In the genomic region with DNA sequence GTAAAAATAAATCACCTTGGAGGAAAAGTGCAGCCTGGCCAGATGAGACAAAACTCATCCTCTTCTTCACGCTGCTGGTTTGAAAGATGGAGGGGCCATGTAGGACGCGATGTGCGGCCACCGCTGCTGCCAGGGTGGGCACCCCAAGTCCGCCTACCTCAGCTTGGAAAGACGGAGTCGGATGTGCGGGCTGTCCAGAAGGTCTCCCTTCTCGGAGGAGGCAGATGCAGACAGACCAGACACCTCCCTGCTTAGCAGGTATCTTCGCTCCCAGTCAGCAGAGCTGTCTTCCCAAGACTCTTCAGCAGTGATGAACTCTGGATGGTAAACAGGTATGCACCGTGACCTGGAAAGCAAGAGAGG, we compare ENCODE assay signal across 23 cellular contexts.
A peak's percentile ranks its signal among the peaks of the same experiment; 100 is the strongest.
DNase-seq lines count a peak whose midpoint lies in the region; ATAC-seq, FAIRE-seq and TF ChIP-seq lines count a peak whose summit lies in the region.
"Had no signal": no experiment of that assay in that cellular context is flagged by ENCODE, and none has a peak within 500 bp of the region (broad histone marks: within the 10 kb centered on the region; RNA-seq: fewer than 3 reads in every experiment).

No MANE protein-coding gene starts in this region.

- no peak for FAIRE-seq in K562 (lab: Jason Lieb, UNC)
- FAIRE-seq: A204.1, G401.6, GM12878, GM12892, GM18507 had no signal

- H2AFZ ChIP-seq in K562 (ENCODE audit: low read depth, low read length) (peak overlapping the region; percentile 2; the same call in 1 of the 2 replicates), osteoblast (ENCODE audit: low read length) (no peak overlapping the region), neuronal stem cell (ENCODE audit: low read length) (no peak overlapping the region)

- H4K91ac ChIP-seq in neuronal stem cell (ENCODE audit: low read depth, low read length, poor library complexity), result no peak overlapping the region

- no TSS peak for BruUV-seq in K562 (replicated peaks; lab: Mats Ljungman, UMichigan)

- no peak overlapping the region for H2BK120ac ChIP-seq in neuronal stem cell (ENCODE audit: low read depth, low read length)

- peaks cover 0 to 6% of the 10 kb centered on the region in 2 experiments; a peak in 2 of 5 replicates for H3K4me1 ChIP-seq in K562 (replicated peaks in 1 of 2; ENCODE audit: control insufficient read depth in 2 of 2, insufficient read depth in 2 of 2, low read length in 2 of 2)
- no peaks in the 10 kb centered on the region for H3K4me1 ChIP-seq in osteoblast (ENCODE audit: insufficient read depth, low read length)
- peaks cover 0 to 2% of the 10 kb centered on the region in 2 donors for H3K4me1 ChIP-seq in neuronal stem cell (ENCODE audit: control insufficient read depth in 2 of 2, insufficient read depth in 1 of 2, low read depth in 1 of 2, low read length in 2 of 2)
- H3K4me1 ChIP-seq in right lobe of liver, result no peaks in the 10 kb centered on the region
- H3K4me1 ChIP-seq: BE2C had no signal

- H4K8ac ChIP-seq in neuronal stem cell (ENCODE audit: low read depth, low read length), result no peak overlapping the region

- no peak overlapping the region for H3K23ac ChIP-seq in neuronal stem cell (ENCODE audit: low read depth, low read length, poor library complexity)

- no peaks in the 10 kb centered on the region for H3K9me1 ChIP-seq in K562 (ENCODE audit: control insufficient read depth, insufficient read depth, low read length)

- H3K27ac ChIP-seq in K562 (ENCODE audit: extremely low read depth, low read depth, low read length), result no peak overlapping the region
- H3K27ac ChIP-seq in coronary artery, result no peak overlapping the region
- no peak overlapping the region for H3K27ac ChIP-seq in osteoblast (ENCODE audit: low read depth, low read length)
- no peak overlapping the region for H3K27ac ChIP-seq in neuronal stem cell (replicated peaks; ENCODE audit: low read length)
- H3K27ac ChIP-seq in right lobe of liver, result no peak overlapping the region
- H3K27ac ChIP-seq: BLaER1 had no signal

- CTCF ChIA-PET in K562 (lab: Yijun Ruan, JAX; ENCODE audit: low intra/inter-chr PET ratio), result no interaction called here

- no peak for TF ChIP-seq RAD21 in K562 (CRISPR knock-in tag; conservative IDR thresholded peaks at IDR 0.05 in 1 of 2, IDR thresholded peaks at IDR 0.05 in 1 of 2)

- POLR2A ChIA-PET in K562 (lab: Yijun Ruan, JAX), result interaction anchor here (0.6 to 0.7 kb wide), 2 partner anchors 13 to 1075 kb away, joined by 3 to 4 read pairs; no protein-coding TSS in a partner anchor

- intact Hi-C loops in K562 (cut with micrococcal nuclease), result no loop called here
- intact Hi-C loops in right lobe of liver (cut with DNase I), result no loop called here

- no peak overlapping the region for H2BK5ac ChIP-seq in neuronal stem cell (ENCODE audit: low read length)

- no peak overlapping the region for H2BK15ac ChIP-seq in neuronal stem cell (ENCODE audit: low read length)

- no peak overlapping the region for H3K9ac ChIP-seq in K562 (ENCODE audit: insufficient read depth in 1 of 2, low read depth in 2 of 2, low read length in 2 of 2)
- no peak overlapping the region for H3K9ac ChIP-seq in neuronal stem cell (ENCODE audit: low read depth, low read length, poor library complexity)
- H3K9ac ChIP-seq: BLaER1 had no signal

- H4K20me1 ChIP-seq in K562 (replicated peaks; ENCODE audit: control insufficient read depth, insufficient read depth, low read length) (no peaks in the 10 kb centered on the region), osteoblast (ENCODE audit: insufficient read depth, low read length) (no peaks in the 10 kb centered on the region)
- H4K20me1 ChIP-seq: BLaER1 had no signal

- ATAC-seq in K562 (no peak), right lobe of liver (no peak), HG02870 (IDR thresholded peaks at IDR 0.05; ENCODE audit: unreplicated experiment) (no peak)
- ATAC-seq: GM12878 had no signal

- no peak overlapping the region for H3K18ac ChIP-seq in neuronal stem cell (ENCODE audit: low read length)

- H3K4me2 ChIP-seq in K562 (ENCODE audit: insufficient read depth, low read length) (no peak overlapping the region), osteoblast (ENCODE audit: insufficient read depth, low read length) (no peak overlapping the region), neuronal stem cell (ENCODE audit: insufficient read depth, low read length, poor library complexity, severe bottlenecking) (no peak overlapping the region)
- H3K4me2 ChIP-seq: BLaER1 had no signal

- DNase-seq in K562 (ENCODE audit: extremely low read depth in 1 of 4, low spot score in 3 of 4) (no peak), coronary artery (ENCODE audit: low spot score) (peak; percentile 61), osteoblast (ENCODE audit: insufficient read length, low spot score, missing footprints) (peak; percentile 41), neuronal stem cell (ENCODE audit: low spot score) (no peak), right lobe of liver (no peak)
- DNase-seq: 8988T; ACHN; BE2C; C1 segment of cervical spinal cord; CD4-positive, alpha-beta memory T cell; CD4-positive, CD25-positive, alpha-beta regulatory T cell; CD8-positive, alpha-beta memory T cell; COR-L47; DMS 273 treated with DMSO at 0.1 percent for 48 hours; DMS79 treated with DMSO at 0.1 percent for 48 hours; GF-D8 had no signal

- H2AK5ac ChIP-seq in neuronal stem cell (ENCODE audit: low read depth, low read length), result no peak overlapping the region

- H3K4me3 ChIP-seq in K562 (no peak overlapping the region), coronary artery (no peak overlapping the region), osteoblast (ENCODE audit: insufficient read depth, low read length) (no peak overlapping the region), neuronal stem cell (ENCODE audit: low read length in 2 of 2) (no peak overlapping the region), right lobe of liver (no peak overlapping the region)
- H3K4me3 ChIP-seq: BLaER1, GM12878 had no signal

- H3K14ac ChIP-seq in neuronal stem cell (ENCODE audit: low read length), result no peak overlapping the region

- in situ Hi-C loops in K562 (cut with MboI), result loop anchor here (25.0 kb wide), 1 partner anchor 1140 kb away; no protein-coding TSS in a partner anchor

- WGBS in K562 (ENCODE audit: insufficient coverage, low coverage, missing lambda C conversion rate), result 8% methylated on average over 12 of the region's 12 CpGs
- WGBS in neuronal stem cell (ENCODE audit: extremely low coverage in 2 of 2, insufficient read length in 2 of 2, insufficient replicate concordance in 1 of 2), 2 donors, result no CpG with 5 or more reads among the region's 12 CpGs
- WGBS in right lobe of liver (ENCODE audit: insufficient coverage, low coverage, low lambda C conversion rate, missing lambda C conversion rate), result 90% methylated on average over 2 of the region's 12 CpGs

- no peak overlapping the region for H3K4ac ChIP-seq in neuronal stem cell (ENCODE audit: low read length)

- no peaks in the 10 kb centered on the region; the same call in 1 of the 2 replicates for H3K9me3 ChIP-seq in K562 (replicated peaks; ENCODE audit: control insufficient read depth, insufficient read depth, low read depth, low read length)
- H3K9me3 ChIP-seq in osteoblast (ENCODE audit: low read depth, low read length), result no peaks in the 10 kb centered on the region
- H3K9me3 ChIP-seq in neuronal stem cell (replicated peaks in 1 of 2; ENCODE audit: control insufficient read depth in 2 of 2, insufficient read depth in 1 of 2, low read depth in 1 of 2, low read length in 2 of 2), result no peaks in the 10 kb centered on the region
- no peaks in the 10 kb centered on the region for H3K9me3 ChIP-seq in right lobe of liver
- H3K9me3 ChIP-seq: BE2C had no signal

- TF ChIP-seq EP300 in K562 (IDR thresholded peaks at IDR 0.05; ENCODE audit: low read length), result no peak

- TF ChIP-seq POLR2A in K562 (conservative IDR thresholded peaks at IDR 0.05) (no peak), right lobe of liver (IDR thresholded peaks at IDR 0.05) (no peak)

- TF ChIP-seq CTCF in K562 (IDR thresholded peaks at IDR 0.05 in 2 of 3, conservative IDR thresholded peaks at IDR 0.05 in 1 of 3; ENCODE audit: insufficient read depth in 2 of 3, low read depth in 1 of 3, low read length in 3 of 3) (no peak), coronary artery (IDR thresholded peaks at IDR 0.05) (no peak), osteoblast (IDR thresholded peaks at IDR 0.05; ENCODE audit: extremely low read depth, low read depth, low read length) (no peak), right lobe of liver (IDR thresholded peaks at IDR 0.05) (no peak)

- no peaks in the 10 kb centered on the region for H3K79me1 ChIP-seq in neuronal stem cell (ENCODE audit: low read depth, low read length)

- H3K36me3 ChIP-seq in K562 (ENCODE audit: control insufficient read depth, insufficient read depth, low read length), result no peaks in the 10 kb centered on the region
- H3K36me3 ChIP-seq in osteoblast (ENCODE audit: insufficient read depth, low read length), result no peaks in the 10 kb centered on the region
- H3K36me3 ChIP-seq in neuronal stem cell (replicated peaks in 1 of 2; ENCODE audit: control insufficient read depth in 2 of 2, insufficient read depth in 2 of 2, low read length in 2 of 2), result no peaks in the 10 kb centered on the region
- no peaks in the 10 kb centered on the region for H3K36me3 ChIP-seq in right lobe of liver
- H3K36me3 ChIP-seq: BE2C, BLaER1 had no signal

- peaks cover 0 to 30% of the 10 kb centered on the region in 2 experiments; a peak in 3 of 5 replicates for H3K27me3 ChIP-seq in K562 (ENCODE audit: control insufficient read depth in 2 of 2, insufficient read depth in 2 of 2, low read length in 2 of 2)
- no peaks in the 10 kb centered on the region for H3K27me3 ChIP-seq in osteoblast (ENCODE audit: insufficient read depth, low read length)
- H3K27me3 ChIP-seq in neuronal stem cell (ENCODE audit: control insufficient read depth in 3 of 3, insufficient read depth in 3 of 3, low read depth in 1 of 3, low read length in 3 of 3), result peaks cover 0 to 17% (median 0%) of the 10 kb centered on the region in 3 experiments
- H3K27me3 ChIP-seq in right lobe of liver, result no peaks in the 10 kb centered on the region
- H3K27me3 ChIP-seq: BE2C, BLaER1 had no signal

- H3K79me2 ChIP-seq in K562 (ENCODE audit: control insufficient read depth, insufficient read depth, low read length) (no peaks in the 10 kb centered on the region), osteoblast (ENCODE audit: insufficient read depth, low read length) (no peaks in the 10 kb centered on the region)

- H2BK12ac ChIP-seq in neuronal stem cell (ENCODE audit: low read length), result no peak overlapping the region

TF ChIP-seq in K562, 482 proteins besides CTCF, POLR2A, EP300 and RAD21:
- TF ChIP-seq ZNF354B (CRISPR knock-in tag; IDR thresholded peaks at IDR 0.05) (no peak), ZKSCAN1 (IDR thresholded peaks at IDR 0.05; ENCODE audit: low read depth, low read length) (no peak), NFRKB (IDR thresholded peaks at IDR 0.05; ENCODE audit: low read depth) (no peak)
TF ChIP-seq in K562: peak in this region for 0.

Comparison
In these comparisons a context has a peak if more than half of its experiments do, and no peak if none do; other contexts are left out.
1. DNase-seq: peak in coronary artery (single experiment) and osteoblast (single experiment); none in K562 (0 of 4), neuronal stem cell (single experiment) and right lobe of liver (0 of 3).